ENCODE assay signal across 15 cellular contexts in genomic region chr10:119518936-119519335, GRCh38. TPM values are rescaled to one million over a fixed set of nuclear protein-coding genes. Genes with fewer than 3 reads are reported as not detected.
DNase-seq lines count a peak whose midpoint lies in the region; ATAC-seq and TF ChIP-seq lines count a peak whose summit lies in the region.
"Had no signal": no experiment of that assay in that cellular context is flagged by ENCODE, and none has a peak within 500 bp of the region (broad histone marks: within the 10 kb centered on the region; RNA-seq: fewer than 3 reads in every experiment).

No MANE protein-coding gene starts in this region.

- H3K27ac ChIP-seq in CD4-positive, CD25-positive, alpha-beta regulatory T cell (ENCODE audit: insufficient read depth, low read length, poor library complexity, severe bottlenecking): peak overlapping the region; percentile 49
- H3K27ac ChIP-seq in DOHH2 (ENCODE audit: low read depth, low read length): peak overlapping the region; percentile 96
- H3K27ac ChIP-seq: esophagus muscularis mucosa, ovary, SJCRH30 had no signal

- peaks cover 5 to 53% (median 26%) of the 10 kb centered on the region in 4 donors for H3K4me1 Mint-ChIP-seq in CD4-positive, CD25-positive, alpha-beta regulatory T cell
- H3K4me1 Mint-ChIP-seq in activated T-helper 17 cell treated with anti-CD3 and anti-CD28 coated beads, Interleukin-2, amount 50 U/mL, for 72 hours: peaks cover 25% of the 10 kb centered on the region
- peaks cover 29 to 85% (median 80%) of the 10 kb centered on the region in 4 donors for H3K4me1 Mint-ChIP-seq in naive thymus-derived CD8-positive, alpha-beta T cell

- H3K4me3 ChIP-seq in CD4-positive, CD25-positive, alpha-beta regulatory T cell (ENCODE audit: low read depth, low read length): no peak overlapping the region
- no peak overlapping the region for H3K4me3 ChIP-seq in DOHH2 (ENCODE audit: low read length)
- H3K4me3 ChIP-seq: ascending aorta, colonic mucosa, esophagus muscularis mucosa, ovary, SJCRH30, skin epidermis had no signal

- no peak for DNase-seq in CD4-positive, CD25-positive, alpha-beta regulatory T cell
- no peak for DNase-seq in naive thymus-derived CD8-positive, alpha-beta T cell
- DNase-seq in NCI-H510A treated with DMSO at 0.1 percent for 48 hours (lab: John Stamatoyannopoulos, UW): no peak
- DNase-seq: colonic mucosa, Karpas-422, NCI-H1417 treated with DMSO at 0.1 percent for 48 hours, ovary, SJCRH30 had no signal

- H4K20me1 ChIP-seq in DOHH2 (ENCODE audit: control insufficient read depth, insufficient read depth, low read depth, low read length): no peaks in the 10 kb centered on the region

- no peaks in the 10 kb centered on the region for H3K9me3 ChIP-seq in CD4-positive, CD25-positive, alpha-beta regulatory T cell (ENCODE audit: control insufficient read depth in 2 of 2, low read length in 2 of 2)
- H3K9me3 ChIP-seq in DOHH2 (ENCODE audit: control insufficient read depth, insufficient read depth, low read length): no peaks in the 10 kb centered on the region
- H3K9me3 ChIP-seq: ascending aorta, colonic mucosa, esophagus muscularis mucosa, ovary, SJCRH30 had no signal

- H3K36me3 Mint-ChIP-seq in CD4-positive, CD25-positive, alpha-beta regulatory T cell: peaks cover 20% of the 10 kb centered on the region
- peaks cover 88% of the 10 kb centered on the region for H3K36me3 Mint-ChIP-seq in activated T-helper 17 cell treated with anti-CD3 and anti-CD28 coated beads, Interleukin-2, amount 50 U/mL, for 72 hours (ENCODE audit: low read depth)
- peaks cover 0 to 68% (median 21%) of the 10 kb centered on the region in 3 donors for H3K36me3 Mint-ChIP-seq in naive thymus-derived CD8-positive, alpha-beta T cell

- peak overlapping the region; percentile 85; the same call in 1 of the 2 replicates for H3K4me2 ChIP-seq in DOHH2 (ENCODE audit: low read length)

- peaks cover 24% of the 10 kb centered on the region for H3F3A ChIP-seq in DOHH2 (ENCODE audit: control insufficient read depth, insufficient read depth)

- POLR2A ChIA-PET in naive thymus-derived CD8-positive, alpha-beta T cell (lab: Charles Lee): interaction anchor here (1.2 to 28.6 kb wide), 5 partner anchors 8 to 30 kb away, joined by 3 to 674 read pairs (median 71); partner anchors contain the start of gene RGS10

- H3K79me2 ChIP-seq in DOHH2 (ENCODE audit: control insufficient read depth, low read length): peaks cover 3% of the 10 kb centered on the region; the same call in 1 of the 2 replicates

- H3K27ac Mint-ChIP-seq in CD4-positive, CD25-positive, alpha-beta regulatory T cell: peak overlapping the region; percentile 94 to 98 (median 97)
- peak overlapping the region; percentile 74 for H3K27ac Mint-ChIP-seq in activated T-helper 17 cell treated with anti-CD3 and anti-CD28 coated beads, Interleukin-2, amount 50 U/mL, for 72 hours
- peak overlapping the region; percentile 88 to 99 (median 96) for H3K27ac Mint-ChIP-seq in naive thymus-derived CD8-positive, alpha-beta T cell

- TF ChIP-seq CTCF in DOHH2 (IDR thresholded peaks at IDR 0.05; ENCODE audit: low read depth, low read length, poor library complexity, severe bottlenecking): no peak

- ATAC-seq in CD4-positive, CD25-positive, alpha-beta regulatory T cell (ENCODE audit: low read depth in 2 of 2): no peak
- ATAC-seq in activated T-helper 17 cell treated with anti-CD3 and anti-CD28 coated beads, Interleukin-2, amount 50 U/mL, for 72 hours (replicated peaks): no peak
- no peak for ATAC-seq in naive thymus-derived CD8-positive, alpha-beta T cell
- ATAC-seq in GM19324 (IDR thresholded peaks at IDR 0.05; ENCODE audit: low FRiP score, unreplicated experiment) (no peak), HG03108 (IDR thresholded peaks at IDR 0.05; ENCODE audit: unreplicated experiment) (no peak)

- peaks cover 34% of the 10 kb centered on the region for H3K4me1 ChIP-seq in CD4-positive, CD25-positive, alpha-beta regulatory T cell (ENCODE audit: control insufficient read depth, insufficient read depth, low read length, poor library complexity, severe bottlenecking)
- peaks cover 46% of the 10 kb centered on the region for H3K4me1 ChIP-seq in DOHH2 (ENCODE audit: control insufficient read depth, low read length)
- H3K4me1 ChIP-seq: ascending aorta, colonic mucosa had no signal

- peaks cover 23% of the 10 kb centered on the region for H3K36me3 ChIP-seq in CD4-positive, CD25-positive, alpha-beta regulatory T cell (ENCODE audit: control insufficient read depth, insufficient read depth, low read length)
- H3K36me3 ChIP-seq in DOHH2 (ENCODE audit: control insufficient read depth, low read length): peaks cover 25% of the 10 kb centered on the region
- H3K36me3 ChIP-seq: ascending aorta, colonic mucosa, ovary, SJCRH30 had no signal

- H3K4me3 Mint-ChIP-seq in CD4-positive, CD25-positive, alpha-beta regulatory T cell: peak overlapping the region; percentile 38 to 88 (median 56)
- peak overlapping the region; percentile 73 for H3K4me3 Mint-ChIP-seq in activated T-helper 17 cell treated with anti-CD3 and anti-CD28 coated beads, Interleukin-2, amount 50 U/mL, for 72 hours
- H3K4me3 Mint-ChIP-seq in naive thymus-derived CD8-positive, alpha-beta T cell: peak overlapping the region in 9 of 10 donors; percentile 62 to 85 (median 76)

- no peaks in the 10 kb centered on the region for H3K9me2 ChIP-seq in DOHH2 (replicated peaks; ENCODE audit: control insufficient read depth, low read length)

- no peaks in the 10 kb centered on the region for H3K9me3 Mint-ChIP-seq in CD4-positive, CD25-positive, alpha-beta regulatory T cell
- no peaks in the 10 kb centered on the region for H3K9me3 Mint-ChIP-seq in activated T-helper 17 cell treated with anti-CD3 and anti-CD28 coated beads, Interleukin-2, amount 50 U/mL, for 72 hours
- no peaks in the 10 kb centered on the region for H3K9me3 Mint-ChIP-seq in naive thymus-derived CD8-positive, alpha-beta T cell

- no peaks in the 10 kb centered on the region for H3K27me3 Mint-ChIP-seq in CD4-positive, CD25-positive, alpha-beta regulatory T cell
- no peaks in the 10 kb centered on the region for H3K27me3 Mint-ChIP-seq in activated T-helper 17 cell treated with anti-CD3 and anti-CD28 coated beads, Interleukin-2, amount 50 U/mL, for 72 hours
- H3K27me3 Mint-ChIP-seq in naive thymus-derived CD8-positive, alpha-beta T cell: no peaks in the 10 kb centered on the region

- no peaks in the 10 kb centered on the region for H3K27me3 ChIP-seq in CD4-positive, CD25-positive, alpha-beta regulatory T cell (ENCODE audit: control insufficient read depth, insufficient read depth, low read length)
- H3K27me3 ChIP-seq in DOHH2 (ENCODE audit: control insufficient read depth, low read length): no peaks in the 10 kb centered on the region
- H3K27me3 ChIP-seq: ascending aorta, colonic mucosa, esophagus muscularis mucosa, ovary had no signal

RNA-seq across cellular contexts. Expression of gene RGS10, which starts 23.6 kb away (rescaled TPM):
- 85.7 TPM for total RNA-seq in CD4-positive, CD25-positive, alpha-beta regulatory T cell
- polyA plus RNA-seq in CD4-positive, CD25-positive, alpha-beta regulatory T cell: 100 to 1,000 TPM; 165 to 188 (median 183) TPM
- 10 to 100 TPM; 85.2 to 87.7 TPM for total RNA-seq in activated T-helper 17 cell treated with anti-CD3 and anti-CD28 coated beads, Interleukin-2, amount 50 U/mL, for 72 hours
- total RNA-seq in naive thymus-derived CD8-positive, alpha-beta T cell: 100 to 1,000 TPM; 251 to 268 TPM
- polyA plus RNA-seq in naive thymus-derived CD8-positive, alpha-beta T cell: 100 to 1,000 TPM; 409 to 533 (median 504) TPM
- total RNA-seq: SJCRH30 had no signal
